In genomic region chr4:161577604-161578301, GRCh38 we compare ENCODE assay signal across 14 cellular contexts.
DNase-seq lines count a peak whose midpoint lies in the region; ATAC-seq, FAIRE-seq and TF ChIP-seq lines count a peak whose summit lies in the region.
"Had no signal": no experiment of that assay in that cellular context is flagged by ENCODE, and none has a peak within 500 bp of the region (broad histone marks: within the 10 kb centered on the region; RNA-seq: fewer than 3 reads in every experiment).

No MANE protein-coding gene starts in this region.

- peak overlapping the region in 3 of 5 experiments; percentile 15 to 62 (median 29) for H3K4me3 Mint-ChIP-seq in brain
- H3K4me3 Mint-ChIP-seq: activated naive CD4-positive, alpha-beta T cell treated with anti-CD3 and anti-CD28 coated beads, Interleukin-2, amount 10 ng/mL, durations not matched to agents 7 days and 5 days; type B pancreatic cell had no signal

- DNase-seq in AG04449 (ENCODE audit: low read depth, low spot score) (no peak), HTR-8/SVneo (ENCODE audit: insufficient read length, low spot score) (peak; percentile 66), kidney (no peak), DMS114 treated with DMSO at 0.1 percent for 48 hours (lab: John Stamatoyannopoulos, UW; ENCODE audit: unreplicated experiment) (no peak), NCI-H1048 (lab: John Stamatoyannopoulos, UW) (no peak)
- DNase-seq: activated CD4-positive, alpha-beta T cell treated with anti-CD3 and anti-CD28 coated beads for 4 hours; activated naive CD4-positive, alpha-beta T cell treated with anti-CD3 and anti-CD28 coated beads, Interleukin-2, amount 10 ng/mL, durations not matched to agents 7 days and 5 days; NCI-H2171 had no signal

- no peaks in the 10 kb centered on the region for H3K36me3 Mint-ChIP-seq in brain
- H3K36me3 Mint-ChIP-seq: activated naive CD4-positive, alpha-beta T cell treated with anti-CD3 and anti-CD28 coated beads, Interleukin-2, amount 10 ng/mL, durations not matched to agents 7 days and 5 days; type B pancreatic cell had no signal

- H3K27ac Mint-ChIP-seq in brain = peak overlapping the region in 2 of 5 experiments; percentile 70 to 90
- H3K27ac Mint-ChIP-seq: activated naive CD4-positive, alpha-beta T cell treated with anti-CD3 and anti-CD28 coated beads, Interleukin-2, amount 10 ng/mL, durations not matched to agents 7 days and 5 days; type B pancreatic cell had no signal

- CTCF ChIA-PET in AG04449 (lab: Yijun Ruan, JAX) = interaction anchor here (0.9 to 1.6 kb wide), 2 partner anchors 11 to 13 kb away, joined by 3 read pairs; no protein-coding TSS in a partner anchor

- H3K27me3 Mint-ChIP-seq in brain = peaks cover 3% of the 10 kb centered on the region
- H3K27me3 Mint-ChIP-seq: activated naive CD4-positive, alpha-beta T cell treated with anti-CD3 and anti-CD28 coated beads, Interleukin-2, amount 10 ng/mL, durations not matched to agents 7 days and 5 days; type B pancreatic cell had no signal

- intact Hi-C loops in kidney (cut with DNase I) = no loop called here

- peaks cover 17% of the 10 kb centered on the region for H3K4me1 Mint-ChIP-seq in brain
- H3K4me1 Mint-ChIP-seq: activated naive CD4-positive, alpha-beta T cell treated with anti-CD3 and anti-CD28 coated beads, Interleukin-2, amount 10 ng/mL, durations not matched to agents 7 days and 5 days had no signal

- no peak overlapping the region for H3K9ac ChIP-seq in kidney (ENCODE audit: low read length in 2 of 2)
- H3K9ac ChIP-seq: BLaER1 treated with 17β-estradiol and CSF1 and Interleukin-3, amounts not matched to agents 10 nM and 100 nM had no signal

- no peak for TF ChIP-seq CTCF in AG04449 (IDR thresholded peaks at IDR 0.05; ENCODE audit: insufficient read depth, low read length, missing control alignments)
- no peak for TF ChIP-seq CTCF in brain (conservative IDR thresholded peaks at IDR 0.05)
- no peak for TF ChIP-seq CTCF in kidney (IDR thresholded peaks at IDR 0.05; ENCODE audit: borderline replicate concordance, extremely low read depth, insufficient read depth)

- H3K4me3 ChIP-seq in AG04449 (ENCODE audit: low read depth, low read length) = peak overlapping the region; percentile 9; the same call in 1 of the 2 replicates
- no peak overlapping the region for H3K4me3 ChIP-seq in kidney (ENCODE audit: low read length in 2 of 2)
- H3K4me3 ChIP-seq: BLaER1 treated with 17β-estradiol and CSF1 and Interleukin-3, amounts not matched to agents 10 nM and 100 nM; SJSA1 had no signal

- ATAC-seq in HG02870 (IDR thresholded peaks at IDR 0.05; ENCODE audit: unreplicated experiment) (no peak), GM21786 (IDR thresholded peaks at IDR 0.05; ENCODE audit: unreplicated experiment) (no peak)

- H3K9me3 ChIP-seq in kidney (ENCODE audit: control insufficient read depth in 1 of 2, low read length in 2 of 2) = no peaks in the 10 kb centered on the region
- H3K9me3 ChIP-seq: SJSA1 had no signal

- H3K36me3 ChIP-seq in kidney (ENCODE audit: control insufficient read depth in 1 of 2, insufficient read depth in 2 of 2, low read length in 2 of 2) = no peaks in the 10 kb centered on the region
- H3K36me3 ChIP-seq: BLaER1 treated with 17β-estradiol and CSF1 and Interleukin-3, amounts not matched to agents 10 nM and 100 nM; SJSA1 had no signal

- H3K4me1 ChIP-seq in kidney (ENCODE audit: control insufficient read depth in 1 of 2, insufficient read depth in 1 of 2, low read depth in 1 of 2, low read length in 2 of 2) = no peaks in the 10 kb centered on the region
- H3K4me1 ChIP-seq: SJSA1 had no signal

- H3K27ac ChIP-seq in kidney (ENCODE audit: low read depth in 2 of 2, low read length in 2 of 2) = no peak overlapping the region
- H3K27ac ChIP-seq: BLaER1 treated with 17β-estradiol and CSF1 and Interleukin-3, amounts not matched to agents 10 nM and 100 nM; SJSA1 had no signal

- POLR2A ChIA-PET in AG04449 (lab: Yijun Ruan, JAX) = no interaction called here

- FAIRE-seq in HTR-8/SVneo (lab: Jason Lieb, UNC) = no peak
- peak; percentile 42 for FAIRE-seq in kidney (lab: Jason Lieb, UNC)

- H3K9me3 Mint-ChIP-seq in brain = peaks cover 0 to 28% (median 15%) of the 10 kb centered on the region in 5 experiments
